8 cellular contexts compared by ENCODE assay signal in the genomic region with DNA sequence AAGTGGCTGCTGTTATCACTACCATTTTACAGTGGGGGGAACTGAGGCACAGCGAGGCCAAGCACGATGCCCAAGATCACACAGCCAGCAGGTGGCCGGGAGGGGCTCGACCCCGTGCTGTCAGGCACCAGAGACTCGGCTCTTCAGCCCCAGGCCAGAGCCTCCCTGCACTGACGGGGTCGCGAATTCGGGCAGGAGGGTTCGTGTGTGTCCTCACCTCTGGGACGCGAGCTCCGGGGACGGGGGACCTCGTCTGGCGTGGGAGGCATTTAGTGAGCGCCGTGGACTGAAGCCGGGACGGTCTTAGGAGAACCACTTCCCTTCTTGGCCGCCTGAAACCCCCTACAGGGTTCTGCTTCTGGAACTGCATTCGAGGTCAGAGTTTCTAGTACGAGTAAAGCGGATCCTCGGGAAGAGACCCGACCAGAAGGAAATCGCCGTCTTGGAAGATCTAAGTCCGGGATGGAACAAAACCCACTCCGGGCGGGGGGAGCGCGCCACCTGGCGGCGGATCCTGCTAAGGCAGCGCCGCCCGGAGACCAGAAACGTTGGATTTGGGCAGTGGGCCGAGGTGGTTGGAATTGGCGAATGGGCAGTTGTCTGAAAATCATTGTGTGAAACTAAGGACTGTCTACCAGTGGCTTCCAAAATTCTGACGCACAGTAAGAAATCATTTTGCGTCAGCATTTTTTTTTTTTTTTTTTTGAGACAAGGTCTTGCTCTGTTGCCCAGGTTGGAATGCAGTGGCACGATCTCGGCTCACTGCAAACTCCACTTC. TPM values are rescaled to one million over a fixed set of nuclear protein-coding genes. Genes with fewer than 3 reads are reported as not detected.
A peak's percentile ranks its signal among the peaks of the same experiment; 100 is the strongest.
DNase-seq lines count a peak whose midpoint lies in the region; ATAC-seq, FAIRE-seq and TF ChIP-seq lines count a peak whose summit lies in the region.

No MANE protein-coding gene starts in this region.

- TF ChIP-seq POLR2A in suprapubic skin (IDR thresholded peaks at IDR 0.05): no peak

- peak overlapping the region; percentile 74 for H3K4me3 Mint-ChIP-seq in activated naive CD4-positive, alpha-beta T cell treated with anti-CD3 and anti-CD28 coated beads for 36 hours

- peak overlapping the region; percentile 20 for H3K27ac ChIP-seq in suprapubic skin

- no peaks in the 10 kb centered on the region for H3K27me3 Mint-ChIP-seq in activated naive CD4-positive, alpha-beta T cell treated with anti-CD3 and anti-CD28 coated beads for 36 hours (ENCODE audit: low read depth)

- DNase-seq in D721Med (ENCODE audit: insufficient read length, low spot score): peak; percentile 57
- peak; percentile 79 for DNase-seq in KBM-7
- DNase-seq in SK-MEL-5 (ENCODE audit: low read depth, low spot score): peak; percentile 79
- peak; percentile 59 for DNase-seq in activated naive CD4-positive, alpha-beta T cell treated with anti-CD3 and anti-CD28 coated beads for 36 hours
- DNase-seq in germinal center (ENCODE audit: low spot score): peak; percentile 56
- peak; percentile 83 to 90 for DNase-seq in suprapubic skin (ENCODE audit: low spot score in 2 of 2)

- no peaks in the 10 kb centered on the region for H3K27me3 ChIP-seq in neuron (ENCODE audit: insufficient read depth, low read length)
- H3K27me3 ChIP-seq in suprapubic skin: peaks cover 5% of the 10 kb centered on the region

- H3K36me3 ChIP-seq in neuron (ENCODE audit: insufficient read depth, low read length) (peaks cover 10% of the 10 kb centered on the region), suprapubic skin (peaks cover 4% of the 10 kb centered on the region)

- H3K4me3 ChIP-seq in neuron (ENCODE audit: low read length) (peak overlapping the region; percentile 31), suprapubic skin (peak overlapping the region; percentile 49)

- peak; percentile 82 for TF ChIP-seq CTCF in D721Med (IDR thresholded peaks at IDR 0.05; ENCODE audit: insufficient read depth, missing control alignments)
- peak; percentile 96 to 99 for TF ChIP-seq CTCF in suprapubic skin (IDR thresholded peaks at IDR 0.05)

- intact Hi-C loops in activated naive CD4-positive, alpha-beta T cell treated with anti-CD3 and anti-CD28 coated beads for 36 hours (cut with micrococcal nuclease): loop anchor here (1.0 kb wide), 2 partner anchors 20 to 24 kb away; no protein-coding TSS in a partner anchor

- CTCF ChIA-PET in activated naive CD4-positive, alpha-beta T cell treated with anti-CD3 and anti-CD28 coated beads for 36 hours (lab: Charles Lee): interaction anchor here (0.6 to 5.8 kb wide), 5 partner anchors 10 to 1005 kb away, joined by 3 to 69 read pairs (median 3); a partner anchor contains a TSS

- peaks cover 6% of the 10 kb centered on the region for H3K4me1 Mint-ChIP-seq in activated naive CD4-positive, alpha-beta T cell treated with anti-CD3 and anti-CD28 coated beads for 36 hours (ENCODE audit: low read depth)

- H3K27ac Mint-ChIP-seq in activated naive CD4-positive, alpha-beta T cell treated with anti-CD3 and anti-CD28 coated beads for 36 hours: no peak overlapping the region

- H3K9me3 Mint-ChIP-seq in activated naive CD4-positive, alpha-beta T cell treated with anti-CD3 and anti-CD28 coated beads for 36 hours: peaks cover 9% of the 10 kb centered on the region

- H3K4me1 ChIP-seq in neuron (ENCODE audit: insufficient read depth, low read length): peaks cover 3% of the 10 kb centered on the region
- peaks cover 15% of the 10 kb centered on the region for H3K4me1 ChIP-seq in suprapubic skin

- peak overlapping the region; percentile 27 for H2AFZ ChIP-seq in neuron (ENCODE audit: low read depth, low read length)

- H3K9me3 ChIP-seq in neuron (ENCODE audit: low read length): peaks cover 6% of the 10 kb centered on the region
- no peaks in the 10 kb centered on the region for H3K9me3 ChIP-seq in suprapubic skin

- peaks cover 8% of the 10 kb centered on the region for H3K36me3 Mint-ChIP-seq in activated naive CD4-positive, alpha-beta T cell treated with anti-CD3 and anti-CD28 coated beads for 36 hours (ENCODE audit: low read depth)

- ATAC-seq in HG02938 (IDR thresholded peaks at IDR 0.05; ENCODE audit: unreplicated experiment): no peak

- WGBS in suprapubic skin: 3% methylated on average over 32 of the region's 46 CpGs

- FAIRE-seq in D721Med (lab: Jason Lieb, UNC): no peak

- in situ Hi-C loops in KBM-7 (cut with MboI; ENCODE audit: low pct_unique_long_range_greater_than_20kb, low sequenced_read_pairs): no loop called here
- in situ Hi-C loops in SK-MEL-5 (cut with HindIII; ENCODE audit: low pct_unique_long_range_greater_than_20kb, low sequenced_read_pairs): no loop called here

- no peak for TF ChIP-seq EP300 in suprapubic skin (IDR thresholded peaks at IDR 0.05)

RNA-seq across cellular contexts. Expression of a gene that starts 21.2 kb away (rescaled TPM):
- 26.5 and 29.8 TPM in 2 replicates for total RNA-seq in SK-MEL-5 (2014; rRNA removed; shearing (Covaris generic))
- 22.8 and 28.9 TPM in 2 replicates for polyA plus RNA-seq in SK-MEL-5 (2015; cell fraction: cytosol; rRNA removed)
- 16.6 and 19.7 TPM in 2 replicates for polyA plus RNA-seq in SK-MEL-5 (2015; cell fraction: nucleus; rRNA removed)
- total RNA-seq in activated naive CD4-positive, alpha-beta T cell treated with anti-CD3 and anti-CD28 coated beads for 36 hours: not detected
- total RNA-seq in suprapubic skin: not detected

RNA-seq across cellular contexts. Expression of a gene that starts 34.2 kb away (rescaled TPM):
- total RNA-seq in SK-MEL-5 (2014; rRNA removed; shearing (Covaris generic)): 184 and 193 TPM in 2 replicates
- 204 and 255 TPM in 2 replicates for polyA plus RNA-seq in SK-MEL-5 (2015; cell fraction: cytosol; rRNA removed)
- polyA plus RNA-seq in SK-MEL-5 (2015; cell fraction: nucleus; rRNA removed): 51.4 and 117 TPM in 2 replicates
- 100 to 1,000 TPM; 110 to 113 TPM for total RNA-seq in activated naive CD4-positive, alpha-beta T cell treated with anti-CD3 and anti-CD28 coated beads for 36 hours
- total RNA-seq in suprapubic skin: 10 to 100 TPM in 3 of 4 donors, 1 to 10 TPM in 1; 9.3 to 22.5 (median 13.2) TPM

RNA-seq across cellular contexts. Expression of a gene that starts 35.4 kb away (rescaled TPM):
- total RNA-seq in SK-MEL-5 (2014; rRNA removed; shearing (Covaris generic)): 12.5 and 17.3 TPM in 2 replicates
- 9.8 and 17.0 TPM in 2 replicates for polyA plus RNA-seq in SK-MEL-5 (2015; cell fraction: cytosol; rRNA removed)
- polyA plus RNA-seq in SK-MEL-5 (2015; cell fraction: nucleus; rRNA removed): 81.2 and 107 TPM in 2 replicates
- 100 to 1,000 TPM in 1 of 2 experiments, 10 to 100 TPM in 1; 99.8 to 104 TPM for total RNA-seq in activated naive CD4-positive, alpha-beta T cell treated with anti-CD3 and anti-CD28 coated beads for 36 hours
- total RNA-seq in suprapubic skin: 10 to 100 TPM; 11.5 to 40.6 (median 18.7) TPM

Comparison
In these comparisons a context has a peak if more than half of its experiments do, and no peak if none do; other contexts are left out.
1. RNA of a gene that starts 21.2 kb away (total RNA-seq): 26.5 to 29.8 TPM in SK-MEL-5; not detected in activated naive CD4-positive, alpha-beta T cell treated with anti-CD3 and anti-CD28 coated beads for 36 hours and not detected in suprapubic skin; every median in the first group is over 10 times any median in the second.
2. Peak in every context shown above with its lines, with median percentiles within 50 percentile points of each other: DNase-seq.